In genomic region chr17:1684307-1685189, GRCh38 we compare ENCODE assay signal across 8 cellular contexts. TPM values are rescaled to one million over a fixed set of nuclear protein-coding genes. Genes with fewer than 3 reads are reported as not detected.
DNase-seq lines count a peak whose midpoint lies in the region; ATAC-seq, FAIRE-seq and TF ChIP-seq lines count a peak whose summit lies in the region.

Gene PRPF8, minus strand, starts transcription at chr17:1684867. Its CDS starts 296 bp downstream, at chr17:1684571.

- H2BK20ac ChIP-seq in H1 (ENCODE audit: low read length) = no peak within 1 kb of the TSS

- H2BK5ac ChIP-seq in H1 (ENCODE audit: low read depth, low read length) = peak within 1 kb of the TSS; percentile 46; the same call in 1 of the 2 replicates

- no peak for TF ChIP-seq RAD21 in H1 (IDR thresholded peaks at IDR 0.05 in 1 of 2, conservative IDR thresholded peaks at IDR 0.05 in 1 of 2; ENCODE audit: low read depth in 2 of 2, low read length in 2 of 2)

- TF ChIP-seq CTCF in H1 (IDR thresholded peaks at IDR 0.05; ENCODE audit: control extremely low read depth in 1 of 3, insufficient read depth in 1 of 3, low read depth in 1 of 3, low read length in 3 of 3) = no peak

- peaks cover 32% of the 10 kb centered on the region for H3K4me1 Mint-ChIP-seq in memory B cell

- H3K56ac ChIP-seq in H1 (replicated peaks; ENCODE audit: insufficient read length, low read depth, low read length) = peak within 1 kb of the TSS; percentile 77

- peak within 1 kb of the TSS; percentile 91; the same call in 1 of the 2 replicates for H4K8ac ChIP-seq in H1 (ENCODE audit: extremely low read depth, insufficient read depth, low read length)

- TF ChIP-seq EP300 in H1 (IDR thresholded peaks at IDR 0.05; ENCODE audit: borderline replicate concordance in 1 of 2, low read depth in 2 of 2, low read length in 2 of 2) = no peak

- H2AK5ac ChIP-seq in H1 (ENCODE audit: low read depth, low read length) = no peak within 1 kb of the TSS

- WGBS in H1 (ENCODE audit: extremely low coverage in 1 of 2, insufficient coverage in 1 of 2, insufficient read length in 1 of 2, insufficient replicate concordance in 2 of 2, low coverage in 1 of 2, low lambda C conversion rate in 2 of 2, missing lambda C conversion rate in 1 of 2), 2 experiments = 1% methylated on average over 74 of the region's 74 CpGs; no CpG with 5 or more reads in 1 of the 2 experiments

- peaks cover 0 to 5% (median 3%) of the 10 kb centered on the region in 4 experiments; a peak in 3 of 7 replicates for H3K4me1 ChIP-seq in H1 (replicated peaks in 1 of 4; ENCODE audit: control insufficient read depth in 3 of 4, insufficient read depth in 4 of 4, low read length in 3 of 4)

- H4K20me1 ChIP-seq in H1 (replicated peaks in 1 of 2; ENCODE audit: control insufficient read depth in 1 of 2, insufficient read depth in 2 of 2, low read length in 2 of 2) = peaks cover 18 to 22% of the 10 kb centered on the region in 2 experiments

- H3K9me3 Mint-ChIP-seq in memory B cell = no peaks in the 10 kb centered on the region

- no peaks in the 10 kb centered on the region for H3K27me3 ChIP-seq in H1 (replicated peaks in 1 of 4; ENCODE audit: control insufficient read depth in 3 of 4, extremely low read depth in 1 of 4, insufficient read depth in 3 of 4, low read length in 3 of 4)

- POLR2A ChIA-PET in H1 (lab: Charles Lee; ENCODE audit: partially characterized antibody) = interaction anchor here (0.6 to 2.0 kb wide), 11 partner anchors 12 to 155 kb away, joined by 3 to 15 read pairs (median 4); partner anchors contain the start of gene RILP

- ATAC-seq in GM21360 (IDR thresholded peaks at IDR 0.05; ENCODE audit: unreplicated experiment) (peak; percentile 96), memory B cell (ENCODE audit: low read depth) (peak; percentile 95)

- peak within 1 kb of the TSS; percentile 13 for H4K5ac ChIP-seq in H1 (ENCODE audit: insufficient read length, low read depth, low read length)

- no peaks in the 10 kb centered on the region for H3K9me3 ChIP-seq in H1 (ENCODE audit: insufficient read depth in 2 of 2, low read depth in 1 of 2, low read length in 1 of 2)

- H3K4ac ChIP-seq in H1 (replicated peaks; ENCODE audit: insufficient read length, low read depth, low read length) = no peak within 1 kb of the TSS

- H3K79me1 ChIP-seq in H1 (ENCODE audit: low read depth, low read length) = peaks cover 9% of the 10 kb centered on the region

- H3K23ac ChIP-seq in H1 (ENCODE audit: insufficient read length) = no peak within 1 kb of the TSS

- TF ChIP-seq POLR2A in H1 (IDR thresholded peaks at IDR 0.05; ENCODE audit: control extremely low read depth in 1 of 2, low read depth in 2 of 2, low read length in 2 of 2) = peak; percentile 63 to 84

- H3K27ac Mint-ChIP-seq in memory B cell = peak within 1 kb of the TSS; percentile 98

- peaks cover 3% of the 10 kb centered on the region for H3K23me2 ChIP-seq in H1 (ENCODE audit: low read depth, low read length)

- H3K18ac ChIP-seq in H1 (ENCODE audit: extremely low read depth, low read length) = peak within 1 kb of the TSS; percentile 57; the same call in 1 of the 2 replicates

- H4K91ac ChIP-seq in H1 (replicated peaks; ENCODE audit: insufficient read length, low read length) = no peak within 1 kb of the TSS

- peak within 1 kb of the TSS in 3 of 4 experiments; percentile 71 to 75 (median 74); a peak in 5 of 7 replicates for H3K9ac ChIP-seq in H1 (replicated peaks in 1 of 4; ENCODE audit: extremely low read depth in 1 of 4, low read depth in 3 of 4, low read length in 3 of 4)

- no peaks in the 10 kb centered on the region for H3K27me3 Mint-ChIP-seq in memory B cell

- H3K79me2 ChIP-seq in H1 (ENCODE audit: control insufficient read depth in 1 of 2, insufficient read depth in 2 of 2, low read length in 2 of 2) = peaks cover 10 to 32% of the 10 kb centered on the region in 2 experiments

- H2BK120ac ChIP-seq in H1 (replicated peaks; ENCODE audit: low read depth, low read length) = no peak within 1 kb of the TSS

- peaks cover 27% of the 10 kb centered on the region for H3K36me3 Mint-ChIP-seq in memory B cell

- no peak within 1 kb of the TSS for H3K14ac ChIP-seq in H1 (ENCODE audit: insufficient read length)

- H2BK12ac ChIP-seq in H1 (ENCODE audit: low read depth, low read length) = no peak within 1 kb of the TSS

- DNase-seq in COLO668 (lab: John Stamatoyannopoulos, UW; ENCODE audit: unreplicated experiment) (peak; percentile 94), HT1080 (ENCODE audit: low read depth) (peak; percentile 96), NOMO-1 treated with DMSO at 0.1 percent for 48 hours (lab: John Stamatoyannopoulos, UW; ENCODE audit: unreplicated experiment) (peak; percentile 97), H1 (ENCODE audit: low read depth in 1 of 2, low spot score in 2 of 2) (peak; percentile 90 to 98), memory B cell (ENCODE audit: low spot score in 2 of 2) (peak; percentile 93 to 98)
- peak; percentile 95 to 96 for DNase-seq in activated CD8-positive, alpha-beta memory T cell treated with anti-CD3 and anti-CD28 coated beads for 4 hours (ENCODE audit: low read depth in 2 of 2)
- peak; percentile 93 for DNase-seq in stimulated activated CD8-positive, alpha-beta memory T cell treated with anti-CD3 and anti-CD28 coated beads, Interleukin-12 subunit alpha, Interleukin-12 subunit beta, amount 100 ng/mL, for 24 hours (ENCODE audit: extremely low read depth)

- H3K4me3 Mint-ChIP-seq in memory B cell = peak within 1 kb of the TSS; percentile 98

- H3K4me2 ChIP-seq in H1 (ENCODE audit: insufficient read depth in 1 of 2, low read depth in 2 of 2, low read length in 2 of 2) = peak within 1 kb of the TSS; percentile 74 to 86

- peak within 1 kb of the TSS; percentile 89 for H2AFZ ChIP-seq in H1 (ENCODE audit: low read length)

- H3K27ac ChIP-seq in H1 (ENCODE audit: low read depth, low read length) = peak within 1 kb of the TSS; percentile 63; the same call in 1 of the 2 replicates

- CTCF ChIA-PET in H1 (lab: Charles Lee; ENCODE audit: partially characterized antibody) = interaction anchor here (0.6 to 2.4 kb wide), 5 partner anchors 15 to 388 kb away, joined by 3 to 13 read pairs (median 5); no protein-coding TSS in a partner anchor

- peaks cover 32 to 38% (median 33%) of the 10 kb centered on the region in 4 experiments for H3K36me3 ChIP-seq in H1 (ENCODE audit: control insufficient read depth in 2 of 4, insufficient read depth in 4 of 4, low read length in 3 of 4)

- no peak within 1 kb of the TSS for H2BK15ac ChIP-seq in H1 (ENCODE audit: low read length)

- FAIRE-seq in H1 (lab: Jason Lieb, UNC) = no peak

- peak within 1 kb of the TSS; percentile 78 to 87 (median 82) for H3K4me3 ChIP-seq in H1 (ENCODE audit: extremely low read depth in 1 of 4, insufficient read depth in 2 of 4, low read depth in 3 of 4, low read length in 4 of 4)

TF ChIP-seq in H1, 55 proteins besides CTCF, POLR2A, EP300 and RAD21 (continues in another document):
- no peak for TF ChIP-seq SRF (IDR thresholded peaks at IDR 0.05; ENCODE audit: low read depth, low read length)
- no peak; the same call in 1 of the 2 replicates for TF ChIP-seq NRF1 (IDR thresholded peaks at IDR 0.05; ENCODE audit: low read depth, low read length)
- TF ChIP-seq RNF2 (IDR thresholded peaks at IDR 0.05; ENCODE audit: borderline replicate concordance, low read depth, low read length, missing control alignments, poor library complexity, severe bottlenecking) = no peak
- TF ChIP-seq GTF2F1 (IDR thresholded peaks at IDR 0.05; ENCODE audit: borderline replicate concordance, low read depth, low read length) = no peak
- no peak for TF ChIP-seq SUZ12 (IDR thresholded peaks at IDR 0.05; ENCODE audit: low read length)
- TF ChIP-seq KDM4A (IDR thresholded peaks at IDR 0.05; ENCODE audit: low read depth, low read length, severe bottlenecking) = peak; percentile 95
- no peak for TF ChIP-seq CEBPB (IDR thresholded peaks at IDR 0.05; ENCODE audit: low read depth, low read length)
- TF ChIP-seq SP4 (IDR thresholded peaks at IDR 0.05; ENCODE audit: low read length) = peak; percentile 88
- peak; percentile 88 for TF ChIP-seq PHF8 (conservative IDR thresholded peaks at IDR 0.05; ENCODE audit: low read depth, low read length)
- TF ChIP-seq SAP30 (IDR thresholded peaks at IDR 0.05; ENCODE audit: insufficient read depth, insufficient replicate concordance, low read length) = peak; percentile 77
- TF ChIP-seq TAF1 (IDR thresholded peaks at IDR 0.05; ENCODE audit: low read depth, low read length) = peak; percentile 80
- TF ChIP-seq CHD1 (IDR thresholded peaks at IDR 0.05; ENCODE audit: low read depth, low read length) = no peak
- TF ChIP-seq TEAD4 (IDR thresholded peaks at IDR 0.05; ENCODE audit: low read depth, low read length) = no peak
- no peak for TF ChIP-seq CTBP2 (IDR thresholded peaks at IDR 0.05; ENCODE audit: borderline replicate concordance, insufficient read depth, insufficient read length, low read length)
- TF ChIP-seq TCF12 (IDR thresholded peaks at IDR 0.05; ENCODE audit: low read depth, low read length) = no peak
- TF ChIP-seq SIRT6 (IDR thresholded peaks at IDR 0.05; ENCODE audit: low read length) = no peak
- no peak for TF ChIP-seq USF2 (IDR thresholded peaks at IDR 0.05; ENCODE audit: low read length)
- no peak for TF ChIP-seq RFX5 (IDR thresholded peaks at IDR 0.05; ENCODE audit: borderline replicate concordance, low read depth, low read length)
- peak; percentile 79 for TF ChIP-seq TBP (IDR thresholded peaks at IDR 0.05; ENCODE audit: low read depth, low read length)

RNA-seq across cellular contexts. Expression of gene PRPF8, which starts in this region (rescaled TPM):
- total RNA-seq in HT1080 (2014; rRNA removed; shearing (Covaris generic)) = 107 and 117 TPM in 2 replicates
- polyA plus RNA-seq in HT1080 (2015; cell fraction: cytosol; rRNA removed) = 95.3 and 107 TPM in 2 replicates
- polyA plus RNA-seq in HT1080 (2015; cell fraction: nucleus; rRNA removed) = 341 and 342 TPM in 2 replicates
- 328 and 329 TPM in 2 replicates for total RNA-seq in H1 (2021; fragmentation: NEBNext Ultra II Directional; extraction: Animal tissue kit (Norgen Biotek cat#: 25700))
- 271 and 337 TPM in 2 replicates for polyA plus RNA-seq in H1 (2011; rRNA removed)
- polyA plus RNA-seq in H1 (2011; cell fraction: cytosol; rRNA removed) = 171 TPM
- 475 TPM for polyA plus RNA-seq in H1 (2011; cell fraction: nucleus; rRNA removed)
- 269 to 356 TPM (median 294 TPM) in 4 replicates for polyA plus RNA-seq in H1 (2012, experiment 1 of 2)
- polyA plus RNA-seq in H1 (2012, experiment 2 of 2) = 746 TPM
- polyA plus RNA-seq in H1 (2013, experiment 1 of 2) = 148 TPM
- 123 TPM for polyA plus RNA-seq in H1 (2013, experiment 2 of 2)
- polyA minus RNA-seq in H1 (2011; rRNA and poly(A)+ RNA removed) = 610 and 698 TPM in 2 replicates
- polyA minus RNA-seq in H1 (2011; cell fraction: cytosol; rRNA and poly(A)+ RNA removed) = 338 TPM
- polyA minus RNA-seq in H1 (2011; cell fraction: nucleus; rRNA and poly(A)+ RNA removed) = 277 TPM

Comparison
In these comparisons a context has a peak if more than half of its experiments do, and no peak if none do; other contexts are left out.
1. Peak in every context shown above with its lines: DNase-seq, ATAC-seq, H3K4me3 ChIP-seq and H3K27ac ChIP-seq.